Comparison of ENCODE assay signal across 23 cellular contexts in genomic region chr4:98685225-98686045, GRCh38. TPM values are rescaled to one million over a fixed set of nuclear protein-coding genes. Genes with fewer than 3 reads are reported as not detected.
A peak's percentile ranks its signal among the peaks of the same experiment; 100 is the strongest.
DNase-seq lines count a peak whose midpoint lies in the region; ATAC-seq, FAIRE-seq and TF ChIP-seq lines count a peak whose summit lies in the region.
"Had no signal": no experiment of that assay in that cellular context is flagged by ENCODE, and none has a peak within 500 bp of the region (broad histone marks: within the 10 kb centered on the region; RNA-seq: fewer than 3 reads in every experiment).

No MANE protein-coding gene starts in this region.

- no peaks in the 10 kb centered on the region for H3K9me3 ChIP-seq in CD4-positive, alpha-beta T cell (ENCODE audit: control insufficient read depth, low read length)
- H3K9me3 ChIP-seq in endothelial cell of umbilical vein (replicated peaks; ENCODE audit: control insufficient read depth, insufficient read depth, low read length), result no peaks in the 10 kb centered on the region
- H3K9me3 ChIP-seq: SK-N-SH had no signal

- no peak overlapping the region for H3K4me3 ChIP-seq in Jurkat, Clone E6-1 (ENCODE audit: low read length)
- no peak overlapping the region for H3K4me3 ChIP-seq in endothelial cell of umbilical vein (replicated peaks in 1 of 3; ENCODE audit: insufficient read depth in 1 of 3, low read depth in 1 of 3, low read length in 3 of 3)

- H3K27ac ChIP-seq in CD4-positive, alpha-beta T cell (ENCODE audit: low read depth, low read length), result no peak overlapping the region
- peak overlapping the region; percentile 28 for H3K27ac ChIP-seq in endothelial cell of umbilical vein (ENCODE audit: insufficient read depth, low read depth, low read length)
- H3K27ac ChIP-seq: C4-2B, HL-60 had no signal

- no peaks in the 10 kb centered on the region for H3K9me3 Mint-ChIP-seq in CD4-positive, alpha-beta T cell
- H3K9me3 Mint-ChIP-seq: HFFc6 had no signal

- H3K4me1 ChIP-seq in endothelial cell of umbilical vein (ENCODE audit: control insufficient read depth, extremely low read depth, insufficient read depth, low read length), result peaks cover 64% of the 10 kb centered on the region

- intact Hi-C loops in CD4-positive, alpha-beta T cell (cut with DNase I, micrococcal nuclease), result no loop called here
- intact Hi-C loops in endothelial cell of umbilical vein (cut with micrococcal nuclease), result loop anchor here (10.0 kb wide), 2 partner anchors 239 to 309 kb away; partner anchors contain the start of genes EIF4E and METAP1

- H3K9me1 ChIP-seq in endothelial cell of umbilical vein (replicated peaks; ENCODE audit: control insufficient read depth, extremely low read depth, insufficient read depth, low read length), result no peaks in the 10 kb centered on the region

- H3K36me3 ChIP-seq in endothelial cell of umbilical vein (ENCODE audit: control insufficient read depth in 2 of 2, extremely low read depth in 1 of 2, insufficient read depth in 2 of 2, low read length in 2 of 2), result no peaks in the 10 kb centered on the region

- H3K9ac ChIP-seq in endothelial cell of umbilical vein (replicated peaks; ENCODE audit: extremely low read depth, insufficient read depth, low read length), result no peak overlapping the region
- H3K9ac ChIP-seq: SK-N-SH had no signal

- H3K4me3 Mint-ChIP-seq in CD4-positive, alpha-beta T cell, result no peak overlapping the region
- H3K4me3 Mint-ChIP-seq: HFFc6, IgD-negative memory B cell had no signal

- H4K20me1 ChIP-seq in endothelial cell of umbilical vein (replicated peaks; ENCODE audit: control insufficient read depth, extremely low read depth, insufficient read depth, low read length), result no peaks in the 10 kb centered on the region

- TF ChIP-seq CTCF in CD4-positive, alpha-beta T cell (IDR thresholded peaks at IDR 0.05), result no peak
- no peak for TF ChIP-seq CTCF in endothelial cell of umbilical vein (IDR thresholded peaks at IDR 0.05; ENCODE audit: extremely low read depth in 1 of 2, insufficient read depth in 1 of 2, low read depth in 1 of 2, low read length in 2 of 2)

- BruUV-seq in endothelial cell of umbilical vein (replicated peaks; lab: Mats Ljungman, UMichigan), result no TSS peak

- ATAC-seq in CD4-positive, alpha-beta T cell (ENCODE audit: poor library complexity), result peak; percentile 30
- no peak for ATAC-seq in GM18511 (IDR thresholded peaks at IDR 0.05; ENCODE audit: unreplicated experiment)
- no peak for ATAC-seq in GM18858 (IDR thresholded peaks at IDR 0.05; ENCODE audit: unreplicated experiment)

- H3K79me2 ChIP-seq in endothelial cell of umbilical vein (ENCODE audit: control insufficient read depth, insufficient read depth, low read length), result no peaks in the 10 kb centered on the region

- peaks cover 46% of the 10 kb centered on the region for H3K4me1 Mint-ChIP-seq in CD4-positive, alpha-beta T cell (ENCODE audit: low read depth)

- DNase-seq in CD4-positive, alpha-beta T cell, result no peak
- DNase-seq in Jurkat, Clone E6-1 (ENCODE audit: low read depth, low spot score), result peak; percentile 66
- DNase-seq in endothelial cell of umbilical vein (ENCODE audit: low read depth, low spot score) (peak; percentile 63), lung microvascular endothelial cell (ENCODE audit: low read depth in 2 of 2) (peak; percentile 22 to 70), AG08395 (ENCODE audit: low spot score) (no peak), C1 segment of cervical spinal cord (lab: John Stamatoyannopoulos, UW) (no peak)
- DNase-seq: COR-L47, HFFc6, MM.1S, NCI-H1092, NCI-H1436 treated with DMSO at 0.1 percent for 48 hours, NCI-H2029, NCI-H2171 treated with DMSO at 0.1 percent for 48 hours, RPMI8226, SHP77 treated with DMSO at 0.1 percent for 48 hours, SK-N-SH had no signal

- peak overlapping the region; percentile 37 for H3K4me2 ChIP-seq in endothelial cell of umbilical vein (ENCODE audit: insufficient read depth, low read length)
- H3K4me2 ChIP-seq: SK-N-SH had no signal

- H2AFZ ChIP-seq in endothelial cell of umbilical vein (ENCODE audit: low read depth, low read length), result peak overlapping the region; percentile 32

- H3K36me3 Mint-ChIP-seq in CD4-positive, alpha-beta T cell (ENCODE audit: low read depth), result no peaks in the 10 kb centered on the region

- TF ChIP-seq POLR2A in endothelial cell of umbilical vein (IDR thresholded peaks at IDR 0.05; ENCODE audit: low read depth, low read length), result peak; percentile 26

- POLR2A ChIA-PET in CD4-positive, alpha-beta T cell (lab: Charles Lee), result interaction anchor here (1.2 to 1.3 kb wide), 2 partner anchors 21 to 28 kb away, joined by 3 to 4 read pairs; partner anchors contain the start of gene TSPAN5
- POLR2A ChIA-PET in endothelial cell of umbilical vein (lab: Charles Lee), result no interaction called here

- CTCF ChIA-PET in CD4-positive, alpha-beta T cell (lab: Charles Lee), result no interaction called here
- CTCF ChIA-PET in endothelial cell of umbilical vein (lab: Charles Lee), result interaction anchor here (1.0 kb wide), 1 partner anchor 218 kb away, joined by 5 read pairs; no protein-coding TSS in a partner anchor

- peak; percentile 78 for FAIRE-seq in endothelial cell of umbilical vein (lab: Jason Lieb, UNC)
- FAIRE-seq: G401.6, H54 had no signal

- dilution Hi-C loops in endothelial cell of umbilical vein (cut with MboI; ENCODE audit: extremely low pct_ligation_motif_present, low sequenced_read_pairs), result no loop called here

- no peaks in the 10 kb centered on the region for H3K27me3 Mint-ChIP-seq in CD4-positive, alpha-beta T cell

- H3K27ac Mint-ChIP-seq in CD4-positive, alpha-beta T cell, result peak overlapping the region; percentile 4
- H3K27ac Mint-ChIP-seq: HFFc6, IgD-negative memory B cell had no signal

- H3K27me3 ChIP-seq in CD4-positive, alpha-beta T cell (ENCODE audit: control insufficient read depth, insufficient read depth, low read length), result no peaks in the 10 kb centered on the region
- H3K27me3 ChIP-seq in endothelial cell of umbilical vein (ENCODE audit: control insufficient read depth in 2 of 2, insufficient read depth in 2 of 2, low read length in 2 of 2), result no peaks in the 10 kb centered on the region

TF ChIP-seq in endothelial cell of umbilical vein, 7 proteins besides CTCF, POLR2A, EP300 and RAD21:
- TF ChIP-seq JUN (IDR thresholded peaks at IDR 0.05; ENCODE audit: borderline replicate concordance, insufficient read depth, insufficient read length, low read depth) (no peak), GATA2 (IDR thresholded peaks at IDR 0.05; ENCODE audit: insufficient read depth, insufficient read length, low read depth, low read length) (peak; percentile 74), POLR2AphosphoS5 (IDR thresholded peaks at IDR 0.05; ENCODE audit: insufficient read depth, low read depth, low read length) (peak; percentile 58)
TF ChIP-seq in endothelial cell of umbilical vein: peak in this region for 2.

RNA-seq across cellular contexts. Expression of gene TSPAN5, which starts 27.0 kb away (rescaled TPM):
- total RNA-seq in CD4-positive, alpha-beta T cell, result 1 to 10 TPM; 1.8 to 2.8 TPM
- 12.2 TPM for polyA plus RNA-seq in Jurkat, Clone E6-1 (2012; ENCODE audit: insufficient read depth, insufficient read length)
- 37.6 and 45.1 TPM in 2 replicates for total RNA-seq in endothelial cell of umbilical vein
- polyA plus RNA-seq in endothelial cell of umbilical vein, result 46.4 and 50.2 TPM in 2 replicates
- 42.9 and 44.5 TPM in 2 replicates for polyA plus RNA-seq in endothelial cell of umbilical vein (2011; cell fraction: cytosol; rRNA removed)
- polyA plus RNA-seq in endothelial cell of umbilical vein (2011; cell fraction: nucleus; rRNA removed), result 47.0 and 49.7 TPM in 2 replicates
- 35.5 and 51.3 TPM in 2 replicates for polyA plus RNA-seq in endothelial cell of umbilical vein (2012)
- 63.5 and 64.3 TPM in 2 replicates for polyA minus RNA-seq in endothelial cell of umbilical vein
- polyA minus RNA-seq in endothelial cell of umbilical vein (2011; cell fraction: cytosol; rRNA and poly(A)+ RNA removed), result not detected
- 41.3 and 46.2 TPM in 2 replicates for polyA minus RNA-seq in endothelial cell of umbilical vein (2011; cell fraction: nucleus; rRNA and poly(A)+ RNA removed)
- 74.3 and 83.9 TPM in 2 replicates for total RNA-seq in lung microvascular endothelial cell

Comparison
In these comparisons a context has a peak if more than half of its experiments do, and no peak if none do; other contexts are left out.
1. DNase-seq: peak in Jurkat, Clone E6-1 (single experiment), endothelial cell of umbilical vein (single experiment) and lung microvascular endothelial cell (2 of 2); none in CD4-positive, alpha-beta T cell (0 of 10), AG08395 (single experiment) and C1 segment of cervical spinal cord (0 of 14).
2. RNA of gene TSPAN5, which starts 27.0 kb away (total RNA-seq): 74.3 to 83.9 TPM in lung microvascular endothelial cell and 37.6 to 45.1 TPM in endothelial cell of umbilical vein; 1.8 to 2.8 TPM in CD4-positive, alpha-beta T cell; every median in the first group is over 10 times any median in the second.